Comparison of ENCODE assay signal across 1 cellular context in genomic region chr12:50924439-50925341, GRCh38.
TF ChIP-seq lines count a peak whose summit lies in the region.

No MANE protein-coding gene starts in this region.

TF ChIP-seq in GM12878, 131 proteins besides CTCF, POLR2A, EP300 and RAD21 (continued from another document and continues in another):
- TF ChIP-seq BHLHE40 (IDR thresholded peaks at IDR 0.05; ENCODE audit: borderline replicate concordance in 1 of 2, low read depth in 2 of 2, low read length in 1 of 2) = peak in 1 of 2 experiments; percentile 66; a peak in 1 of 4 replicates
- TF ChIP-seq BACH1 (IDR thresholded peaks at IDR 0.05; ENCODE audit: borderline replicate concordance) = no peak
- TF ChIP-seq SMAD5 (IDR thresholded peaks at IDR 0.05; ENCODE audit: low read depth) = no peak
- TF ChIP-seq ATF7 (IDR thresholded peaks at IDR 0.05; ENCODE audit: low read depth) = no peak
- TF ChIP-seq E2F8 (IDR thresholded peaks at IDR 0.05; ENCODE audit: low read depth, partially characterized antibody) = no peak
- TF ChIP-seq IRF4 (IDR thresholded peaks at IDR 0.05; ENCODE audit: low read depth, low read length) = 0 out of 2 replicates have a peak, but pooled peaks have one; percentile 13
- TF ChIP-seq RUNX3 (IDR thresholded peaks at IDR 0.05; ENCODE audit: low read length) = peak; percentile 80
- TF ChIP-seq CHD1 (IDR thresholded peaks at IDR 0.05; ENCODE audit: low read depth, low read length) = no peak
- TF ChIP-seq EGR1 (IDR thresholded peaks at IDR 0.05; ENCODE audit: borderline replicate concordance in 1 of 2, low read depth in 2 of 2, low read length in 2 of 2) = 0 out of 3 replicates have a peak, but pooled peaks of 1 of the 2 experiments have one; percentile 26
- TF ChIP-seq ZNF217 (IDR thresholded peaks at IDR 0.05) = peak; percentile 92
- no peak for TF ChIP-seq HSF1 (IDR thresholded peaks at IDR 0.05; ENCODE audit: low read depth, low read length)
- no peak for TF ChIP-seq MTA2 (IDR thresholded peaks at IDR 0.05; ENCODE audit: low read depth)
- no peak for TF ChIP-seq BRCA1 (IDR thresholded peaks at IDR 0.05; ENCODE audit: low read depth, low read length)
- no peak for TF ChIP-seq CHD4 (IDR thresholded peaks at IDR 0.05)
- no peak for TF ChIP-seq PRDM15 (CRISPR knock-in tag; IDR thresholded peaks at IDR 0.05)
- peak; percentile 17 for TF ChIP-seq MEF2B (IDR thresholded peaks at IDR 0.05; ENCODE audit: partially characterized antibody, poor library complexity, severe bottlenecking)
- TF ChIP-seq JUND (IDR thresholded peaks at IDR 0.05; ENCODE audit: low read depth, low read length) = no peak
- TF ChIP-seq ZNF592 (IDR thresholded peaks at IDR 0.05) = no peak
- no peak for TF ChIP-seq SMARCA5 (IDR thresholded peaks at IDR 0.05)
- TF ChIP-seq FOS (IDR thresholded peaks at IDR 0.05; ENCODE audit: borderline replicate concordance, extremely low read depth, insufficient read length) = no peak
- TF ChIP-seq NR2C2 (IDR thresholded peaks at IDR 0.05; ENCODE audit: borderline replicate concordance, control insufficient read depth, insufficient read length, low read depth) = no peak
- peak; percentile 34; the same call in 1 of the 2 replicates for TF ChIP-seq IKZF1 (conservative IDR thresholded peaks at IDR 0.05)
- TF ChIP-seq HDGF (IDR thresholded peaks at IDR 0.05) = no peak
- no peak for TF ChIP-seq KLF5 (IDR thresholded peaks at IDR 0.05; ENCODE audit: partially characterized antibody)
- TF ChIP-seq RAD51 (IDR thresholded peaks at IDR 0.05) = no peak
- peak; percentile 71; the same call in 1 of the 2 replicates for TF ChIP-seq RCOR1 (conservative IDR thresholded peaks at IDR 0.05; ENCODE audit: low read depth, low read length)
- no peak for TF ChIP-seq ZBTB33 (IDR thresholded peaks at IDR 0.05)
- TF ChIP-seq POU2F2 (IDR thresholded peaks at IDR 0.05; ENCODE audit: borderline replicate concordance, low read depth, low read length) = peak; percentile 63; the same call in 1 of the 3 replicates
- no peak for TF ChIP-seq HCFC1 (IDR thresholded peaks at IDR 0.05; ENCODE audit: low read length)
- peak; percentile 100 for TF ChIP-seq ZNF384 (IDR thresholded peaks at IDR 0.05; ENCODE audit: borderline replicate concordance, low read depth, low read length)
- no peak for TF ChIP-seq PKNOX1 (IDR thresholded peaks at IDR 0.05)
- TF ChIP-seq NFIC (IDR thresholded peaks at IDR 0.05; ENCODE audit: low read depth, low read length) = peak; percentile 74
- TF ChIP-seq CBFB (IDR thresholded peaks at IDR 0.05; ENCODE audit: low read depth) = peak; percentile 57; the same call in 1 of the 2 replicates
- no peak for TF ChIP-seq HDAC2 (IDR thresholded peaks at IDR 0.05)
- TF ChIP-seq FOXK2 (IDR thresholded peaks at IDR 0.05) = no peak
- TF ChIP-seq MXI1 (IDR thresholded peaks at IDR 0.05; ENCODE audit: low read depth, low read length) = no peak; the same call in 1 of the 2 replicates
- no peak for TF ChIP-seq ZNF207 (IDR thresholded peaks at IDR 0.05; ENCODE audit: borderline replicate concordance)
- TF ChIP-seq NKRF (conservative IDR thresholded peaks at IDR 0.05) = no peak; the same call in 1 of the 2 replicates
- no peak for TF ChIP-seq JUNB (IDR thresholded peaks at IDR 0.05)
- no peak for TF ChIP-seq NFXL1 (IDR thresholded peaks at IDR 0.05; ENCODE audit: borderline replicate concordance)
- TF ChIP-seq TBL1XR1 (IDR thresholded peaks at IDR 0.05; ENCODE audit: low read depth, low read length) = peak; percentile 61; the same call in 1 of the 2 replicates
- TF ChIP-seq PBX3 (IDR thresholded peaks at IDR 0.05; ENCODE audit: insufficient replicate concordance, low read depth, low read length) = no peak
